Comparison of ENCODE assay signal across 22 cellular contexts in genomic region chr2:110946892-110947291, GRCh38.
DNase-seq lines count a peak whose midpoint lies in the region; ATAC-seq and TF ChIP-seq lines count a peak whose summit lies in the region.
"Had no signal": no experiment of that assay in that cellular context is flagged by ENCODE, and none has a peak within 500 bp of the region (broad histone marks: within the 10 kb centered on the region; RNA-seq: fewer than 3 reads in every experiment).

No MANE protein-coding gene starts in this region.

- H3K36me3 Mint-ChIP-seq in dendritic cell treated with granulocyte-macrophage colony-stimulating factor and Interleukin-4, amounts not matched to agents 40 ng/mL and 50 ng/mL, for 4 days (ENCODE audit: low read depth) = no peaks in the 10 kb centered on the region
- H3K36me3 Mint-ChIP-seq in activated CD4-positive, alpha-beta memory T cell treated with anti-CD3 and anti-CD28 coated beads for 36 hours = no peaks in the 10 kb centered on the region
- no peaks in the 10 kb centered on the region for H3K36me3 Mint-ChIP-seq in GM23338 (ENCODE audit: low read depth)
- H3K36me3 Mint-ChIP-seq: neural progenitor cell had no signal

- POLR2A ChIA-PET in activated CD4-positive, alpha-beta memory T cell treated with anti-CD3 and anti-CD28 coated beads for 36 hours (lab: Charles Lee) = no interaction called here

- peaks cover 11% of the 10 kb centered on the region for H3K9me3 Mint-ChIP-seq in dendritic cell treated with granulocyte-macrophage colony-stimulating factor and Interleukin-4, amounts not matched to agents 40 ng/mL and 50 ng/mL, for 4 days
- no peaks in the 10 kb centered on the region for H3K9me3 Mint-ChIP-seq in activated CD4-positive, alpha-beta memory T cell treated with anti-CD3 and anti-CD28 coated beads for 36 hours
- H3K9me3 Mint-ChIP-seq in GM23338 = no peaks in the 10 kb centered on the region
- H3K9me3 Mint-ChIP-seq: activated CD4-positive, alpha-beta memory T cell treated with anti-CD3 and anti-CD28 coated beads, Interleukin-2, amount 10 ng/mL, durations not matched to agents 7 days and 5 days had no signal

- intact Hi-C loops in dendritic cell treated with granulocyte-macrophage colony-stimulating factor and Interleukin-4, amounts not matched to agents 40 ng/mL and 50 ng/mL, for 4 days (cut with micrococcal nuclease) = no loop called here
- intact Hi-C loops in activated CD4-positive, alpha-beta memory T cell treated with anti-CD3 and anti-CD28 coated beads for 36 hours (cut with micrococcal nuclease) = no loop called here

- DNase-seq in MV-4-11 (lab: John Stamatoyannopoulos, UW) (peak; percentile 83), left kidney (ENCODE audit: low read depth, low spot score) (peak; percentile 33), NCI-H2171 (lab: John Stamatoyannopoulos, UW) (no peak), NCI-H345 treated with DMSO at 0.1 percent for 48 hours (lab: John Stamatoyannopoulos, UW; ENCODE audit: unreplicated experiment) (no peak), GM23338 (ENCODE audit: low spot score) (no peak)
- DNase-seq in activated CD4-positive, alpha-beta memory T cell treated with anti-CD3 and anti-CD28 coated beads for 36 hours = no peak
- DNase-seq: activated CD4-positive, alpha-beta memory T cell treated with anti-CD3 and anti-CD28 coated beads, Interleukin-2, amount 10 ng/mL, durations not matched to agents 7 days and 5 days; activated naive CD4-positive, alpha-beta T cell treated with Interleukin-2 at 50 U/mL for 16 hours; amygdala; caudate nucleus; COR-L47; NCI-H1436; NCI-H526 treated with DMSO at 0.1 percent for 48 hours; PC-9; stimulated activated CD4-positive, alpha-beta T cell treated with anti-CD3 and anti-CD28 coated beads, Interleukin-4, amount 100 ng/mL, for 24 hours; WERI-Rb-1 had no signal

- H3K4me2 ChIP-seq in GM23338 = no peak overlapping the region
- H3K4me2 ChIP-seq: neural progenitor cell, PC-9 had no signal

- H3K9me3 ChIP-seq in skeletal muscle tissue (ENCODE audit: control insufficient read depth in 3 of 3, low read length in 3 of 3) = no peaks in the 10 kb centered on the region
- H3K9me3 ChIP-seq: HAP-1 had no signal

- H3K4me3 Mint-ChIP-seq in dendritic cell treated with granulocyte-macrophage colony-stimulating factor and Interleukin-4, amounts not matched to agents 40 ng/mL and 50 ng/mL, for 4 days = no peak overlapping the region
- no peak overlapping the region for H3K4me3 Mint-ChIP-seq in activated CD4-positive, alpha-beta memory T cell treated with anti-CD3 and anti-CD28 coated beads for 36 hours
- H3K4me3 Mint-ChIP-seq in GM23338 = no peak overlapping the region
- H3K4me3 Mint-ChIP-seq: activated CD4-positive, alpha-beta memory T cell treated with anti-CD3 and anti-CD28 coated beads, Interleukin-2, amount 10 ng/mL, durations not matched to agents 7 days and 5 days; neural progenitor cell had no signal

- no peak for TF ChIP-seq CTCF in GM23338 (conservative IDR thresholded peaks at IDR 0.05; ENCODE audit: low read depth in 2 of 2)

- H3K4me3 ChIP-seq in skeletal muscle tissue (ENCODE audit: low read length in 3 of 3) (peak overlapping the region; percentile 27 to 44 (median 37)), GM23338 (no peak overlapping the region)
- H3K4me3 ChIP-seq: HAP-1, neural progenitor cell, PC-9 had no signal

- H3K27ac Mint-ChIP-seq in dendritic cell treated with granulocyte-macrophage colony-stimulating factor and Interleukin-4, amounts not matched to agents 40 ng/mL and 50 ng/mL, for 4 days = peak overlapping the region; percentile 84
- H3K27ac Mint-ChIP-seq in activated CD4-positive, alpha-beta memory T cell treated with anti-CD3 and anti-CD28 coated beads for 36 hours = no peak overlapping the region
- H3K27ac Mint-ChIP-seq in GM23338 = no peak overlapping the region
- H3K27ac Mint-ChIP-seq: activated CD4-positive, alpha-beta memory T cell treated with anti-CD3 and anti-CD28 coated beads, Interleukin-2, amount 10 ng/mL, durations not matched to agents 7 days and 5 days; neural progenitor cell; progenitor cell of endocrine pancreas had no signal

- H3K36me3 ChIP-seq in skeletal muscle tissue (ENCODE audit: control insufficient read depth in 3 of 3, insufficient read depth in 3 of 3, low read length in 3 of 3) = no peaks in the 10 kb centered on the region
- no peaks in the 10 kb centered on the region for H3K36me3 ChIP-seq in GM23338 (ENCODE audit: insufficient read depth)
- H3K36me3 ChIP-seq: HAP-1, neural progenitor cell, WERI-Rb-1 had no signal

- H3K27me3 ChIP-seq in skeletal muscle tissue (ENCODE audit: control insufficient read depth in 3 of 3, insufficient read depth in 3 of 3, low read length in 3 of 3) (no peaks in the 10 kb centered on the region), GM23338 (ENCODE audit: insufficient read depth) (no peaks in the 10 kb centered on the region)
- H3K27me3 ChIP-seq: neural progenitor cell had no signal

- H2AFZ ChIP-seq in GM23338 = no peak overlapping the region
- H2AFZ ChIP-seq: neural progenitor cell, PC-9 had no signal

- no peaks in the 10 kb centered on the region for H3K79me2 ChIP-seq in GM23338 (replicated peaks; ENCODE audit: insufficient read depth)

- no peaks in the 10 kb centered on the region for H3F3A ChIP-seq in GM23338 (replicated peaks; ENCODE audit: low read depth)

- H3K4me1 ChIP-seq in skeletal muscle tissue (ENCODE audit: control insufficient read depth in 3 of 3, insufficient read depth in 3 of 3, low read length in 3 of 3) (peaks cover 17 to 23% (median 19%) of the 10 kb centered on the region in 3 donors), GM23338 (ENCODE audit: insufficient read depth) (peaks cover 7% of the 10 kb centered on the region; the same call in 1 of the 2 replicates)
- H3K4me1 ChIP-seq: HAP-1, neural progenitor cell had no signal

- no peak for ATAC-seq in GM23338

- H3K9ac ChIP-seq in skeletal muscle tissue (ENCODE audit: low read depth in 1 of 3, low read length in 3 of 3) = peak overlapping the region in 1 of 3 donors; percentile 50
- H3K9ac ChIP-seq: neural progenitor cell had no signal

- no peaks in the 10 kb centered on the region for H4K20me1 ChIP-seq in GM23338 (replicated peaks; ENCODE audit: insufficient read depth)

- H3K9me2 ChIP-seq in GM23338 (ENCODE audit: insufficient read depth) = no peaks in the 10 kb centered on the region

- no peak overlapping the region for H3K27ac ChIP-seq in skeletal muscle tissue (ENCODE audit: low read depth, low read length)
- H3K27ac ChIP-seq in GM23338 (ENCODE audit: low read depth) = no peak overlapping the region
- H3K27ac ChIP-seq: epithelial cell of prostate, neural progenitor cell, PC-9, WERI-Rb-1 had no signal

- no peaks in the 10 kb centered on the region for H3K27me3 Mint-ChIP-seq in dendritic cell treated with granulocyte-macrophage colony-stimulating factor and Interleukin-4, amounts not matched to agents 40 ng/mL and 50 ng/mL, for 4 days
- peaks cover 8% of the 10 kb centered on the region for H3K27me3 Mint-ChIP-seq in activated CD4-positive, alpha-beta memory T cell treated with anti-CD3 and anti-CD28 coated beads for 36 hours
- no peaks in the 10 kb centered on the region for H3K27me3 Mint-ChIP-seq in GM23338 (ENCODE audit: insufficient read depth, low read depth, poor library complexity)

- CTCF ChIA-PET in activated CD4-positive, alpha-beta memory T cell treated with anti-CD3 and anti-CD28 coated beads for 36 hours (lab: Charles Lee) = interaction anchor here (0.6 kb wide), 1 partner anchor 93 kb away, joined by 3 read pairs; no protein-coding TSS in a partner anchor

- peaks cover 38% of the 10 kb centered on the region for H3K4me1 Mint-ChIP-seq in dendritic cell treated with granulocyte-macrophage colony-stimulating factor and Interleukin-4, amounts not matched to agents 40 ng/mL and 50 ng/mL, for 4 days (ENCODE audit: low read depth)
- no peaks in the 10 kb centered on the region for H3K4me1 Mint-ChIP-seq in activated CD4-positive, alpha-beta memory T cell treated with anti-CD3 and anti-CD28 coated beads for 36 hours (ENCODE audit: low read depth)
- peaks cover 7% of the 10 kb centered on the region for H3K4me1 Mint-ChIP-seq in GM23338
- H3K4me1 Mint-ChIP-seq: activated CD4-positive, alpha-beta memory T cell treated with anti-CD3 and anti-CD28 coated beads, Interleukin-2, amount 10 ng/mL, durations not matched to agents 7 days and 5 days; neural progenitor cell had no signal

TF ChIP-seq in GM23338, 12 proteins besides CTCF, POLR2A, EP300 and RAD21 (continues in another document):
- TF ChIP-seq JUNB (IDR thresholded peaks at IDR 0.05; ENCODE audit: unreplicated experiment) (no peak), EZH2 (IDR thresholded peaks at IDR 0.05; ENCODE audit: low read depth, unreplicated experiment) (no peak), EZH2phosphoT487 (IDR thresholded peaks at IDR 0.05; ENCODE audit: unreplicated experiment) (no peak), POLR2AphosphoS5 (IDR thresholded peaks at IDR 0.05; ENCODE audit: low read depth) (no peak), NANOG (IDR thresholded peaks at IDR 0.05; ENCODE audit: borderline replicate concordance) (no peak), STAT1 (IDR thresholded peaks at IDR 0.05; ENCODE audit: unreplicated experiment) (no peak), ZNF114 (CRISPR knock-in tag; IDR thresholded peaks at IDR 0.05) (no peak), ETS1 (IDR thresholded peaks at IDR 0.05) (no peak)

Comparison
In these comparisons a context has a peak if more than half of its experiments do, and no peak if none do; other contexts are left out.
1. DNase-seq: peak in MV-4-11 (single experiment) and left kidney (single experiment); none in NCI-H2171 (single experiment), NCI-H345 treated with DMSO at 0.1 percent for 48 hours (single experiment), activated CD4-positive, alpha-beta memory T cell treated with anti-CD3 and anti-CD28 coated beads for 36 hours (single experiment) and GM23338 (single experiment).